29 cellular contexts compared by ENCODE assay signal in genomic region chr1:147526501-147526900, GRCh38.
"Had no signal": no experiment of that assay in that cellular context is flagged by ENCODE, and none has a peak within 500 bp of the region (broad histone marks: within the 10 kb centered on the region; RNA-seq: fewer than 3 reads in every experiment).

No MANE protein-coding gene starts in this region.

- H3K36me3 Mint-ChIP-seq: stimulated activated effector memory CD8-positive, alpha-beta T cell treated with anti-CD3 and anti-CD28 coated beads, Interleukin-12 subunit alpha, Interleukin-12 subunit beta, amount 100 ng/mL, for 72 hours; stimulated activated memory B cell treated with anti-CD40 and anti-IgM and Interleukin-4, amounts not matched to agents 10 μg/mL and 1 μg/mL and 100 μg/mL, for 72 hours; stimulated activated naive B cell treated with anti-CD40 and anti-IgM and Interleukin-4, amounts not matched to agents 10 μg/mL and 1 μg/mL and 100 μg/mL, for 72 hours; type B pancreatic cell had no signal

- H3K27me3 Mint-ChIP-seq: stimulated activated naive CD8-positive, alpha-beta T cell treated with anti-CD3 and anti-CD28 coated beads, Interleukin-15, amount 100 ng/mL, for 72 hours had no signal

- H3K9me3 ChIP-seq: stomach, suprapubic skin, testis, thoracic aorta, thyroid gland, tibial artery, tibial nerve, transverse colon, upper lobe of left lung, upper lobe of right lung, uterus, vagina had no signal

- H3K4me3 ChIP-seq: stomach, suprapubic skin, testis, thoracic aorta, thyroid gland, tibial artery, tibial nerve, transverse colon, upper lobe of left lung, upper lobe of right lung, uterus, vagina had no signal

- FAIRE-seq: urothelium cell line had no signal

- DNase-seq: stimulated activated CD4-positive, alpha-beta T cell treated with anti-CD3 and anti-CD28 coated beads, Interleukin-2, amount 100 ng/mL, for 48 hours; stimulated activated CD4-positive, alpha-beta T cell treated with anti-CD3 and anti-CD28 coated beads, Interleukin-4, amount 100 ng/mL, for 1 hour; stimulated activated CD4-positive, alpha-beta T cell treated with anti-CD3 and anti-CD28 coated beads, Interleukin-4, amount 100 ng/mL, for 24 hours; stimulated activated CD4-positive, alpha-beta T cell treated with anti-CD3 and anti-CD28 coated beads, Interleukin-4, amount 100 ng/mL, for 4 hours; stimulated activated CD8-positive, alpha-beta memory T cell treated with anti-CD3 and anti-CD28 coated beads, Interleukin-4, amount 100 ng/mL, for 48 hours; stimulated activated naive B cell treated with anti-CD40 and anti-IgM and Interleukin-4, amounts not matched to agents 10 μg/mL and 1 μg/mL and 100 μg/mL, for 72 hours; stimulated activated naive CD4-positive, alpha-beta T cell; stimulated activated naive CD4-positive, alpha-beta T cell treated with Interleukin-2 at 50 U/mL for 16 hours; stimulated activated naive CD8-positive, alpha-beta T cell treated with anti-CD3 and anti-CD28 coated beads, Interleukin-15, amount 100 ng/mL, for 72 hours; stimulated activated naive CD8-positive, alpha-beta T cell treated with anti-CD3 and anti-CD28 coated beads, Interleukin-15, Interleukin-2, amounts not matched to agents 100 U/mL and 50 U/mL, for 24 hours; stomach; substantia nigra; testis; thyroid gland; tibial artery; transverse colon; trophoblast cell; upper lobe of left lung; upper lobe of right lung; uterus had no signal

- H3K9me3 Mint-ChIP-seq: stimulated activated effector memory CD8-positive, alpha-beta T cell treated with anti-CD3 and anti-CD28 coated beads, Interleukin-12 subunit alpha, Interleukin-12 subunit beta, amount 100 ng/mL, for 72 hours; stimulated activated memory B cell treated with anti-CD40 and anti-IgM and Interleukin-4, amounts not matched to agents 10 μg/mL and 1 μg/mL and 100 μg/mL, for 72 hours; stimulated activated naive B cell treated with anti-CD40 and anti-IgM and Interleukin-4, amounts not matched to agents 10 μg/mL and 1 μg/mL and 100 μg/mL, for 72 hours; stimulated activated naive CD8-positive, alpha-beta T cell treated with anti-CD3 and anti-CD28 coated beads, Interleukin-15, amount 100 ng/mL, for 72 hours; stimulated activated naive CD8-positive, alpha-beta T cell treated with anti-CD3 and anti-CD28 coated beads, Interleukin-15, Interleukin-2, amounts not matched to agents 100 ng/mL and 50 ng/mL, for 24 hours; type B pancreatic cell had no signal

- H3K27ac ChIP-seq: stomach, suprapubic skin, testis, thoracic aorta, thyroid gland, tibial artery, tibial nerve, transverse colon, upper lobe of left lung, upper lobe of right lung, uterus, vagina had no signal

- H3K27ac Mint-ChIP-seq: stimulated activated effector memory CD8-positive, alpha-beta T cell treated with anti-CD3 and anti-CD28 coated beads, Interleukin-12 subunit alpha, Interleukin-12 subunit beta, amount 100 ng/mL, for 72 hours; stimulated activated memory B cell treated with anti-CD40 and anti-IgM and Interleukin-4, amounts not matched to agents 10 μg/mL and 1 μg/mL and 100 μg/mL, for 72 hours; stimulated activated naive B cell treated with anti-CD40 and anti-IgM and Interleukin-4, amounts not matched to agents 10 μg/mL and 1 μg/mL and 100 μg/mL, for 72 hours; stimulated activated naive CD8-positive, alpha-beta T cell treated with anti-CD3 and anti-CD28 coated beads, Interleukin-15, amount 100 ng/mL, for 72 hours; stimulated activated naive CD8-positive, alpha-beta T cell treated with anti-CD3 and anti-CD28 coated beads, Interleukin-15, Interleukin-2, amounts not matched to agents 100 ng/mL and 50 ng/mL, for 24 hours; type B pancreatic cell had no signal

- ATAC-seq: stimulated activated effector memory CD8-positive, alpha-beta T cell treated with anti-CD3 and anti-CD28 coated beads, Interleukin-12 subunit alpha, Interleukin-12 subunit beta, amount 100 ng/mL, for 72 hours; stimulated activated memory B cell treated with anti-CD40 and anti-IgM and Interleukin-4, amounts not matched to agents 10 μg/mL and 1 μg/mL and 100 μg/mL, for 72 hours; stimulated activated naive B cell treated with anti-CD40 and anti-IgM and Interleukin-4, amounts not matched to agents 10 μg/mL and 1 μg/mL and 100 μg/mL, for 72 hours; stimulated activated naive CD8-positive, alpha-beta T cell treated with anti-CD3 and anti-CD28 coated beads, Interleukin-15, amount 100 ng/mL, for 72 hours; stimulated activated naive CD8-positive, alpha-beta T cell treated with anti-CD3 and anti-CD28 coated beads, Interleukin-15, Interleukin-2, amounts not matched to agents 100 U/mL and 50 U/mL, for 24 hours; upper lobe of right lung had no signal

- H3K4me3 Mint-ChIP-seq: stimulated activated effector memory CD8-positive, alpha-beta T cell treated with anti-CD3 and anti-CD28 coated beads, Interleukin-12 subunit alpha, Interleukin-12 subunit beta, amount 100 ng/mL, for 72 hours; stimulated activated memory B cell treated with anti-CD40 and anti-IgM and Interleukin-4, amounts not matched to agents 10 μg/mL and 1 μg/mL and 100 μg/mL, for 72 hours; stimulated activated naive B cell treated with anti-CD40 and anti-IgM and Interleukin-4, amounts not matched to agents 10 μg/mL and 1 μg/mL and 100 μg/mL, for 72 hours; stimulated activated naive CD8-positive, alpha-beta T cell treated with anti-CD3 and anti-CD28 coated beads, Interleukin-15, amount 100 ng/mL, for 72 hours; stimulated activated naive CD8-positive, alpha-beta T cell treated with anti-CD3 and anti-CD28 coated beads, Interleukin-15, Interleukin-2, amounts not matched to agents 100 ng/mL and 50 ng/mL, for 24 hours; type B pancreatic cell had no signal

- H3K4me1 ChIP-seq: stomach, suprapubic skin, testis, thyroid gland, tibial artery, tibial nerve, transverse colon, upper lobe of left lung, upper lobe of right lung, vagina had no signal

- H3K27me3 ChIP-seq: testis, thyroid gland, tibial nerve, transverse colon, upper lobe of left lung, upper lobe of right lung, uterus, vagina had no signal

- H3K4me1 Mint-ChIP-seq: stimulated activated effector memory CD8-positive, alpha-beta T cell treated with anti-CD3 and anti-CD28 coated beads, Interleukin-12 subunit alpha, Interleukin-12 subunit beta, amount 100 ng/mL, for 72 hours; stimulated activated memory B cell treated with anti-CD40 and anti-IgM and Interleukin-4, amounts not matched to agents 10 μg/mL and 1 μg/mL and 100 μg/mL, for 72 hours; stimulated activated naive B cell treated with anti-CD40 and anti-IgM and Interleukin-4, amounts not matched to agents 10 μg/mL and 1 μg/mL and 100 μg/mL, for 72 hours; stimulated activated naive CD8-positive, alpha-beta T cell treated with anti-CD3 and anti-CD28 coated beads, Interleukin-15, amount 100 ng/mL, for 72 hours had no signal

- H3K36me3 ChIP-seq: stomach, suprapubic skin, thoracic aorta, thyroid gland, tibial artery, tibial nerve, transverse colon, upper lobe of left lung, upper lobe of right lung, uterus, vagina had no signal
